10 cellular contexts compared by ENCODE assay signal in genomic region chr19:39415111-39416046, GRCh38. TPM values are rescaled to one million over a fixed set of nuclear protein-coding genes. Genes with fewer than 3 reads are reported as not detected.
DNase-seq lines count a peak whose midpoint lies in the region; ATAC-seq and TF ChIP-seq lines count a peak whose summit lies in the region.
"Had no signal": no experiment of that assay in that cellular context is flagged by ENCODE, and none has a peak within 500 bp of the region (broad histone marks: within the 10 kb centered on the region; RNA-seq: fewer than 3 reads in every experiment).

No MANE protein-coding gene starts in this region.

- TF ChIP-seq CTCF in heart right ventricle (IDR thresholded peaks at IDR 0.05) (no peak), lower leg skin (IDR thresholded peaks at IDR 0.05) (no peak)

- no peaks in the 10 kb centered on the region for H3K27me3 ChIP-seq in CD8-positive, alpha-beta memory T cell (ENCODE audit: insufficient read depth, low read length, poor library complexity, severe bottlenecking)
- H3K27me3 ChIP-seq in heart right ventricle (no peaks in the 10 kb centered on the region), rectal smooth muscle tissue (ENCODE audit: control insufficient read depth, insufficient read depth, low read length) (no peaks in the 10 kb centered on the region)

- ATAC-seq in heart right ventricle (no peak), HG02763 (IDR thresholded peaks at IDR 0.05; ENCODE audit: unreplicated experiment) (no peak)
- ATAC-seq in activated T-cell treated with anti-CD3 and anti-CD28 coated beads, Interleukin-2, amount 50 U/mL, for 72 hours (replicated peaks in 1 of 2) = no peak

- H3K27ac ChIP-seq in CD8-positive, alpha-beta memory T cell (ENCODE audit: low read depth, low read length) = no peak overlapping the region
- H3K27ac ChIP-seq in SK-N-MC (no peak overlapping the region), heart right ventricle (peak overlapping the region in 6 of 10 donors; percentile 94 to 100 (median 96)), rectal smooth muscle tissue (ENCODE audit: low read depth, low read length) (peak overlapping the region; percentile 14)

- H3K4me1 Mint-ChIP-seq in CD8-positive, alpha-beta memory T cell = peaks cover 29 to 39% (median 34%) of the 10 kb centered on the region in 3 donors
- peaks cover 37% of the 10 kb centered on the region for H3K4me1 Mint-ChIP-seq in activated T-cell treated with anti-CD3 and anti-CD28 coated beads, Interleukin-2, amount 50 U/mL, for 72 hours (ENCODE audit: low read depth)

- no peak overlapping the region for H3K4me3 ChIP-seq in CD8-positive, alpha-beta memory T cell (ENCODE audit: low read length)
- H3K4me3 ChIP-seq in SK-N-MC = peak overlapping the region; percentile 99; the same call in 1 of the 2 replicates
- peak overlapping the region in 9 of 10 donors; percentile 67 to 98 (median 86) for H3K4me3 ChIP-seq in heart right ventricle
- H3K4me3 ChIP-seq in rectal smooth muscle tissue (ENCODE audit: low read length) = peak overlapping the region; percentile 68
- H3K4me3 ChIP-seq in lower leg skin (ENCODE audit: low read depth, poor library complexity, severe bottlenecking) = no peak overlapping the region

- peak overlapping the region in 3 of 7 donors; percentile 41 to 58 (median 48) for H3K4me3 Mint-ChIP-seq in CD8-positive, alpha-beta memory T cell
- H3K4me3 Mint-ChIP-seq in activated T-cell treated with anti-CD3 and anti-CD28 coated beads, Interleukin-2, amount 50 U/mL, for 72 hours = no peak overlapping the region

- DNase-seq in CD8-positive, alpha-beta memory T cell = no peak
- no peak for DNase-seq in SK-N-MC (ENCODE audit: low read depth, low spot score)
- DNase-seq in heart right ventricle = no peak
- DNase-seq in NCI-H2227 treated with DMSO at 0.1 percent for 48 hours (lab: John Stamatoyannopoulos, UW) = no peak
- DNase-seq in lower leg skin (ENCODE audit: low spot score in 2 of 2) = no peak
- no peak for DNase-seq in activated T-cell treated with anti-CD3 and anti-CD28 coated beads, Interleukin-2, amount 50 U/mL, for 72 hours
- DNase-seq: EL, NCI-H1092 had no signal

- CTCF ChIA-PET in CD8-positive, alpha-beta memory T cell (lab: Charles Lee) = interaction anchor here (1.8 to 1.9 kb wide), 2 partner anchors 17 to 117 kb away, joined by 7 to 8 read pairs; partner anchors contain the start of gene EID2B

- H3K9me3 ChIP-seq in CD8-positive, alpha-beta memory T cell (ENCODE audit: low read length) = no peaks in the 10 kb centered on the region
- no peaks in the 10 kb centered on the region for H3K9me3 ChIP-seq in SK-N-MC (ENCODE audit: low read depth, low read length)
- H3K9me3 ChIP-seq in heart right ventricle = no peaks in the 10 kb centered on the region

- 58 to 61% methylated on average over 35 of the region's 35 CpGs for WGBS in heart right ventricle, 2 donors
- 70 to 73% methylated on average over 29 to 35 of the region's 35 CpGs for WGBS in lower leg skin, 2 donors

- H3K27me3 Mint-ChIP-seq in CD8-positive, alpha-beta memory T cell = peaks cover 0 to 9% of the 10 kb centered on the region in 2 donors
- H3K27me3 Mint-ChIP-seq in activated T-cell treated with anti-CD3 and anti-CD28 coated beads, Interleukin-2, amount 50 U/mL, for 72 hours (ENCODE audit: low read depth) = no peaks in the 10 kb centered on the region

- H3K36me3 ChIP-seq in CD8-positive, alpha-beta memory T cell (ENCODE audit: insufficient read depth, low read length) = no peaks in the 10 kb centered on the region
- H3K36me3 ChIP-seq in SK-N-MC (ENCODE audit: insufficient read depth, low read length) (peaks cover 30% of the 10 kb centered on the region), heart right ventricle (peaks cover 0 to 52% (median 0%) of the 10 kb centered on the region in 9 donors), rectal smooth muscle tissue (ENCODE audit: control insufficient read depth, insufficient read depth, low read length) (peaks cover 10% of the 10 kb centered on the region)

- peaks cover 0 to 50% (median 5%) of the 10 kb centered on the region in 3 donors for H3K36me3 Mint-ChIP-seq in CD8-positive, alpha-beta memory T cell
- H3K36me3 Mint-ChIP-seq in activated T-cell treated with anti-CD3 and anti-CD28 coated beads, Interleukin-2, amount 50 U/mL, for 72 hours (ENCODE audit: insufficient read depth in 2 of 2) = peaks cover 8 to 13% of the 10 kb centered on the region in 2 donors

- peak overlapping the region in 6 of 8 donors; percentile 15 to 88 (median 50) for H3K27ac Mint-ChIP-seq in CD8-positive, alpha-beta memory T cell
- no peak overlapping the region for H3K27ac Mint-ChIP-seq in activated T-cell treated with anti-CD3 and anti-CD28 coated beads, Interleukin-2, amount 50 U/mL, for 72 hours

- POLR2A ChIA-PET in CD8-positive, alpha-beta memory T cell (lab: Charles Lee) = interaction anchor here (1.8 kb wide), 1 partner anchor 20 kb away, joined by 9 read pairs; the partner anchor contains the start of gene RPS16

- TF ChIP-seq POLR2A in lower leg skin (IDR thresholded peaks at IDR 0.05) = no peak

- peaks cover 25% of the 10 kb centered on the region for H3K4me1 ChIP-seq in CD8-positive, alpha-beta memory T cell (ENCODE audit: insufficient read depth, low read length)
- H3K4me1 ChIP-seq in heart right ventricle (peaks cover 11 to 54% (median 32%) of the 10 kb centered on the region in 9 donors), rectal smooth muscle tissue (ENCODE audit: control insufficient read depth, insufficient read depth, low read length) (peaks cover 36% of the 10 kb centered on the region)

- peaks cover 0 to 9% (median 2%) of the 10 kb centered on the region in 5 donors for H3K9me3 Mint-ChIP-seq in CD8-positive, alpha-beta memory T cell
- H3K9me3 Mint-ChIP-seq in activated T-cell treated with anti-CD3 and anti-CD28 coated beads, Interleukin-2, amount 50 U/mL, for 72 hours = no peaks in the 10 kb centered on the region

- intact Hi-C loops in heart right ventricle (cut with DNase I) = loop anchor here in 3 of 10 donors (2.0 to 10.0 kb wide), 3 partner anchors 17 to 291 kb away; partner anchors contain the start of genes EID2B (in 1 of the 3) and PAK4 (in 1 of the 3)
- intact Hi-C loops in lower leg skin (cut with DNase I; ENCODE audit: low total_unique reads) = no loop called here

- H3K9ac ChIP-seq in SK-N-MC (ENCODE audit: insufficient read length) (no peak overlapping the region), rectal smooth muscle tissue (ENCODE audit: low read length) (no peak overlapping the region)

RNA-seq across cellular contexts. Expression of gene PLEKHG2, which starts 2.9 kb away (rescaled TPM):
- 10 to 100 TPM; 35.2 to 36.4 TPM for total RNA-seq in CD8-positive, alpha-beta memory T cell
- 4.0 TPM for polyA plus RNA-seq in CD8-positive, alpha-beta memory T cell
- total RNA-seq in heart right ventricle (10 to 100 TPM in 9 of 10 donors, 1 to 10 TPM in 1; 8.3 to 23.1 (median 15.1) TPM), lower leg skin (1 to 10 TPM; 3.0 to 6.4 (median 4.3) TPM)
- 10 to 100 TPM in 1 of 2 donors, 1 to 10 TPM in 1; 6.9 to 22.7 TPM for polyA plus RNA-seq in heart right ventricle
- total RNA-seq in activated T-cell treated with anti-CD3 and anti-CD28 coated beads, Interleukin-2, amount 50 U/mL, for 72 hours = 10 to 100 TPM; 86.5 to 92.1 TPM

RNA-seq across cellular contexts. Expression of gene ZFP36, which starts 8.7 kb away (rescaled TPM):
- 10 to 100 TPM; 32.8 to 36.4 TPM for total RNA-seq in CD8-positive, alpha-beta memory T cell
- 355 TPM for polyA plus RNA-seq in CD8-positive, alpha-beta memory T cell
- total RNA-seq in heart right ventricle (100 to 1,000 TPM in 2 of 10 donors, 10 to 100 TPM in 8; 22.8 to 194 (median 48.1) TPM), lower leg skin (100 to 1,000 TPM; 170 to 536 (median 280) TPM)
- 10 to 100 TPM; 60.2 to 63.2 TPM for polyA plus RNA-seq in heart right ventricle
- total RNA-seq in activated T-cell treated with anti-CD3 and anti-CD28 coated beads, Interleukin-2, amount 50 U/mL, for 72 hours = 100 to 1,000 TPM in 1 of 2 donors, 10 to 100 TPM in 1; 81.4 to 108 TPM

RNA-seq across cellular contexts. Expression of gene RPS16, which starts 20.4 kb away (rescaled TPM):
- 1,000 to 10,000 TPM; 2,654 to 2,668 TPM for total RNA-seq in CD8-positive, alpha-beta memory T cell
- 1,795 TPM for polyA plus RNA-seq in CD8-positive, alpha-beta memory T cell
- total RNA-seq in heart right ventricle (1,000 to 10,000 TPM in 7 of 10 donors, 100 to 1,000 TPM in 3; 936 to 1,726 (median 1,424) TPM), lower leg skin (1,000 to 10,000 TPM; 1,726 to 3,026 (median 2,088) TPM)
- 1,000 to 10,000 TPM in 1 of 2 donors, 100 to 1,000 TPM in 1; 974 to 3,280 TPM for polyA plus RNA-seq in heart right ventricle
- total RNA-seq in activated T-cell treated with anti-CD3 and anti-CD28 coated beads, Interleukin-2, amount 50 U/mL, for 72 hours = 1,000 to 10,000 TPM; 3,177 to 3,644 TPM

RNA-seq across cellular contexts. Expression of gene MED29, which starts 24.2 kb away (rescaled TPM):
- 10 to 100 TPM; 39.3 to 39.6 TPM for total RNA-seq in CD8-positive, alpha-beta memory T cell
- 56.8 TPM for polyA plus RNA-seq in CD8-positive, alpha-beta memory T cell
- 10 to 100 TPM; 22.9 to 32.3 (median 27.1) TPM for total RNA-seq in heart right ventricle
- 10 to 100 TPM; 16.2 to 30.8 TPM for polyA plus RNA-seq in heart right ventricle
- total RNA-seq in lower leg skin = 10 to 100 TPM; 30.3 to 35.8 (median 33.3) TPM
- total RNA-seq in activated T-cell treated with anti-CD3 and anti-CD28 coated beads, Interleukin-2, amount 50 U/mL, for 72 hours = 10 to 100 TPM; 26.4 to 34.3 TPM

RNA-seq across cellular contexts. Expression of gene PAF1, which starts 24.5 kb away (rescaled TPM):
- total RNA-seq in CD8-positive, alpha-beta memory T cell = 10 to 100 TPM; 44.6 to 46.9 TPM
- polyA plus RNA-seq in CD8-positive, alpha-beta memory T cell = 50.2 TPM
- total RNA-seq in heart right ventricle = 10 to 100 TPM; 34.3 to 46.4 (median 38.8) TPM
- 10 to 100 TPM; 24.1 to 48.2 TPM for polyA plus RNA-seq in heart right ventricle
- 10 to 100 TPM; 22.4 to 48.0 (median 36.3) TPM for total RNA-seq in lower leg skin
- 10 to 100 TPM; 52.0 TPM for total RNA-seq in activated T-cell treated with anti-CD3 and anti-CD28 coated beads, Interleukin-2, amount 50 U/mL, for 72 hours

Comparison
In these comparisons a context has a peak if more than half of its experiments do, and no peak if none do; other contexts are left out.
1. H3K27ac ChIP-seq: peak in heart right ventricle (6 of 10) and rectal smooth muscle tissue (single experiment); none in CD8-positive, alpha-beta memory T cell (single experiment) and SK-N-MC (single experiment).
2. H3K4me3 ChIP-seq: peak in SK-N-MC (single experiment), heart right ventricle (9 of 10) and rectal smooth muscle tissue (single experiment); none in CD8-positive, alpha-beta memory T cell (single experiment) and lower leg skin (single experiment).